Comparison of ENCODE assay signal across 8 cellular contexts in genomic region chr3:129182390-129183180, GRCh38. TPM values are rescaled to one million over a fixed set of nuclear protein-coding genes. Genes with fewer than 3 reads are reported as not detected.
DNase-seq lines count a peak whose midpoint lies in the region; ATAC-seq and TF ChIP-seq lines count a peak whose summit lies in the region.

No MANE protein-coding gene starts in this region.

- H4K20me1 ChIP-seq in DOHH2 (ENCODE audit: control insufficient read depth, insufficient read depth, low read depth, low read length) = peaks cover 24% of the 10 kb centered on the region

- no peak for TF ChIP-seq POLR2A in spleen (IDR thresholded peaks at IDR 0.05)

- H3K9me3 ChIP-seq in DOHH2 (ENCODE audit: control insufficient read depth, insufficient read depth, low read length) (no peaks in the 10 kb centered on the region), spleen (no peaks in the 10 kb centered on the region)

- H3K36me3 Mint-ChIP-seq in activated naive CD8-positive, alpha-beta T cell treated with anti-CD3 and anti-CD28 coated beads, Interleukin-2, amount 50 U/mL, for 24 hours (ENCODE audit: low read depth) = peaks cover 58% of the 10 kb centered on the region

- intact Hi-C loops in spleen (cut with DNase I; ENCODE audit: low total_unique reads) = no loop called here

- H3K9me3 Mint-ChIP-seq in activated naive CD8-positive, alpha-beta T cell treated with anti-CD3 and anti-CD28 coated beads, Interleukin-2, amount 50 U/mL, for 24 hours = no peaks in the 10 kb centered on the region

- H3K27ac ChIP-seq in DOHH2 (ENCODE audit: low read depth, low read length) = peak overlapping the region; percentile 78
- H3K27ac ChIP-seq in spleen = peak overlapping the region; percentile 83 to 100 (median 98)

- H3K27ac Mint-ChIP-seq in activated naive CD8-positive, alpha-beta T cell treated with anti-CD3 and anti-CD28 coated beads, Interleukin-2, amount 50 U/mL, for 24 hours = peak overlapping the region; percentile 93

- H3K27me3 ChIP-seq in DOHH2 (ENCODE audit: control insufficient read depth, low read length) (no peaks in the 10 kb centered on the region), spleen (replicated peaks in 1 of 7) (no peaks in the 10 kb centered on the region)

- H3F3A ChIP-seq in DOHH2 (ENCODE audit: control insufficient read depth, insufficient read depth) = peaks cover 12% of the 10 kb centered on the region

- H3K27me3 Mint-ChIP-seq in activated naive CD8-positive, alpha-beta T cell treated with anti-CD3 and anti-CD28 coated beads, Interleukin-2, amount 50 U/mL, for 24 hours = no peaks in the 10 kb centered on the region

- H3K4me1 ChIP-seq in DOHH2 (ENCODE audit: control insufficient read depth, low read length) (peaks cover 61% of the 10 kb centered on the region), spleen (peaks cover 54 to 86% (median 65%) of the 10 kb centered on the region in 6 donors)

- H3K4me3 ChIP-seq in DOHH2 (ENCODE audit: low read length) (peak overlapping the region; percentile 91), iPS-11a (ENCODE audit: low read depth, low read length) (peak overlapping the region; percentile 94), spleen (peak overlapping the region; percentile 75 to 100 (median 90))

- peak overlapping the region; percentile 81 for H3K4me2 ChIP-seq in DOHH2 (ENCODE audit: low read length)

- no peaks in the 10 kb centered on the region for H3K9me2 ChIP-seq in DOHH2 (replicated peaks; ENCODE audit: control insufficient read depth, low read length)

- peak; percentile 1 for ATAC-seq in activated naive CD8-positive, alpha-beta T cell treated with anti-CD3 and anti-CD28 coated beads, Interleukin-2, amount 50 U/mL, for 24 hours
- ATAC-seq in GM21737 (IDR thresholded peaks at IDR 0.05; ENCODE audit: unreplicated experiment) = no peak
- ATAC-seq in HG03571 (IDR thresholded peaks at IDR 0.05; ENCODE audit: unreplicated experiment) = no peak

- peak; percentile 15 to 51 for DNase-seq in Kasumi-1 (lab: John Stamatoyannopoulos, UW)
- DNase-seq in activated naive CD8-positive, alpha-beta T cell treated with anti-CD3 and anti-CD28 coated beads, Interleukin-2, amount 50 U/mL, for 24 hours = no peak
- DNase-seq in spleen = peak; percentile 77
- no peak for DNase-seq in NCI-H345 (lab: John Stamatoyannopoulos, UW)

- peaks cover 99% of the 10 kb centered on the region for H3K79me2 ChIP-seq in DOHH2 (ENCODE audit: control insufficient read depth, low read length)

- whole genome bisulfite sequencing in spleen, 5 donors = 0 to 1% (median 1%) methylated on average over 23 of the region's 23 CpGs

- H3K36me3 ChIP-seq in DOHH2 (ENCODE audit: control insufficient read depth, low read length) (peaks cover 81% of the 10 kb centered on the region), spleen (peaks cover 0 to 26% (median 11%) of the 10 kb centered on the region in 6 donors)

- TF ChIP-seq CTCF in DOHH2 (IDR thresholded peaks at IDR 0.05; ENCODE audit: low read depth, low read length, poor library complexity, severe bottlenecking) (no peak), spleen (IDR thresholded peaks at IDR 0.05 in 8 of 11, conservative IDR thresholded peaks at IDR 0.05 in 3 of 11) (no peak)

- peaks cover 59% of the 10 kb centered on the region for H3K4me1 Mint-ChIP-seq in activated naive CD8-positive, alpha-beta T cell treated with anti-CD3 and anti-CD28 coated beads, Interleukin-2, amount 50 U/mL, for 24 hours

- H3K4me3 Mint-ChIP-seq in activated naive CD8-positive, alpha-beta T cell treated with anti-CD3 and anti-CD28 coated beads, Interleukin-2, amount 50 U/mL, for 24 hours = peak overlapping the region; percentile 88

RNA-seq across cellular contexts. Expression of gene CNBP, which starts 1.1 kb away (rescaled TPM):
- total RNA-seq in spleen = 100 to 1,000 TPM; 252 to 420 (median 279) TPM
- polyA plus RNA-seq in spleen = 100 to 1,000 TPM; 301 to 360 (median 324) TPM

RNA-seq across cellular contexts. Expression of gene ISY1, which starts 21.7 kb away (rescaled TPM):
- total RNA-seq in spleen = 10 to 100 TPM; 21.4 to 33.8 (median 30.0) TPM
- 10 to 100 TPM; 22.2 to 29.8 (median 25.2) TPM for polyA plus RNA-seq in spleen

Comparison
In these comparisons a context has a peak if more than half of its experiments do, and no peak if none do; other contexts are left out.
1. DNase-seq: peak in Kasumi-1 (2 of 2) and spleen (single experiment); none in activated naive CD8-positive, alpha-beta T cell treated with anti-CD3 and anti-CD28 coated beads, Interleukin-2, amount 50 U/mL, for 24 hours (single experiment) and NCI-H345 (single experiment).
2. Peak in every context shown above with its lines, with median percentiles within 50 percentile points of each other: H3K4me3 ChIP-seq.